In the genomic region with DNA sequence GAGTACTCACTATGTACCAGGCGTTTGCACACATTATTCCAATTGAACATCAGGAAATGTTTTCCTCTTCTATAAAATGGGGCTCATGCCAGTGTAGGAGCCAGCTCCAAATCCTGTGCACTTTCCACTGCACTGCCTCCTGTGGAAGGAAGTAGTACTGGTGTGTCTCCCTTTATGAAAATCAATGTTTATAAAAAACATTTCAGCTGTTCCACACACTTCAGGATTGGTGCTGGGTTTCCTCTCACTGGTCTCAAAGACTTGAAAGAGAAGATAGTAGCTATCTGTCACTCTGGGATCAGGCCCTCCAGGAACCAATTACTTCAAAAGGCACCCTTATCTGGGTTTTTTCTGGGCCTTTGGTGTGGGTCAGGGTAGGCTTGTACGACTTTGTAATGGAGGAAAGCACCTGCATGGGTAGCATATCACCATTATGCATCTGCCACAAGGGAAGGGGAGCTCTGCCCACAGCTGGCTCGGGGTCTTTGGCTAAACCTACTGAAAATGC, we compare ENCODE assay signal across 1 cellular context.
TF ChIP-seq lines count a peak whose summit lies in the region.

No MANE protein-coding gene starts in this region.

TF ChIP-seq in HEK293T, 16 proteins besides CTCF, POLR2A, EP300 and RAD21 (continued from another document):
- TF ChIP-seq FOXK2 (IDR thresholded peaks at IDR 0.05): no peak
- no peak for TF ChIP-seq ZNF384 (IDR thresholded peaks at IDR 0.05)
- TF ChIP-seq ARNT (IDR thresholded peaks at IDR 0.05): no peak
- no peak for TF ChIP-seq HDGF (IDR thresholded peaks at IDR 0.05; ENCODE audit: borderline replicate concordance)
